17 cellular contexts compared by ENCODE assay signal in genomic region chr11:64314805-64315561, GRCh38. TPM values are rescaled to one million over a fixed set of nuclear protein-coding genes. Genes with fewer than 3 reads are reported as not detected.
DNase-seq lines count a peak whose midpoint lies in the region; ATAC-seq and TF ChIP-seq lines count a peak whose summit lies in the region.
"Had no signal": no experiment of that assay in that cellular context is flagged by ENCODE, and none has a peak within 500 bp of the region (broad histone marks: within the 10 kb centered on the region; RNA-seq: fewer than 3 reads in every experiment).

No MANE protein-coding gene starts in this region.

- WGBS in right cardiac atrium, result 88% methylated on average over 24 of the region's 24 CpGs
- 88 to 93% (median 88%) methylated on average over 13 to 24 of the region's 24 CpGs for WGBS in heart left ventricle, 4 donors
- 90% methylated on average over 23 of the region's 24 CpGs for whole genome bisulfite sequencing in hepatocyte (ENCODE audit: low lambda C conversion rate, missing lambda C conversion rate)

- intact Hi-C loops in right cardiac atrium (cut with DNase I), result no loop called here
- intact Hi-C loops in heart left ventricle (cut with DNase I), result loop anchor here in 4 of 10 donors (5.0 kb wide), 2 partner anchors 37 to 42 kb away; partner anchors contain the start of gene RPS6KA4 (in 3 of the 4)

- in situ Hi-C loops in GM13977 (cut with MboI; ENCODE audit: low pct_unique_long_range_greater_than_20kb, low sequenced_read_pairs, unreplicated experiment), result no loop called here

- TF ChIP-seq CTCF in heart left ventricle (IDR thresholded peaks at IDR 0.05) (no peak), hepatocyte (IDR thresholded peaks at IDR 0.05; ENCODE audit: poor library complexity) (no peak), GM13977 (IDR thresholded peaks at IDR 0.05; ENCODE audit: extremely low read depth, insufficient read depth, missing control alignments) (no peak)

- TF ChIP-seq POLR2A in heart left ventricle (IDR thresholded peaks at IDR 0.05) (no peak), Raji (IDR thresholded peaks at IDR 0.05; ENCODE audit: insufficient read depth, low read depth, low read length) (0 out of 2 replicates have a peak, but pooled peaks have one; percentile 11)

- H3K4me3 ChIP-seq in right cardiac atrium (ENCODE audit: low read length), result no peak overlapping the region
- H3K4me3 ChIP-seq in heart left ventricle, result no peak overlapping the region
- H3K4me3 ChIP-seq in hepatocyte, result no peak overlapping the region
- H3K4me3 ChIP-seq in subcutaneous abdominal adipose tissue (ENCODE audit: low read depth in 1 of 5, low read length in 5 of 5), result no peak overlapping the region

- H3K9me3 ChIP-seq in right cardiac atrium (ENCODE audit: control insufficient read depth, low read length), result no peaks in the 10 kb centered on the region
- H3K9me3 ChIP-seq in heart left ventricle, result no peaks in the 10 kb centered on the region
- H3K9me3 ChIP-seq in hepatocyte (ENCODE audit: low read depth), result no peaks in the 10 kb centered on the region
- H3K9me3 ChIP-seq in subcutaneous abdominal adipose tissue (ENCODE audit: control insufficient read depth in 5 of 5, low read length in 5 of 5), result no peaks in the 10 kb centered on the region

- H3K4me1 ChIP-seq in right cardiac atrium (ENCODE audit: control insufficient read depth, insufficient read depth, low read length) (no peaks in the 10 kb centered on the region), heart left ventricle (peaks cover 0 to 53% (median 34%) of the 10 kb centered on the region in 12 donors), hepatocyte (ENCODE audit: insufficient read depth) (peaks cover 10% of the 10 kb centered on the region), subcutaneous abdominal adipose tissue (ENCODE audit: control insufficient read depth in 5 of 5, insufficient read depth in 5 of 5, low read length in 5 of 5) (peaks cover 0 to 55% (median 31%) of the 10 kb centered on the region in 5 donors)

- no peaks in the 10 kb centered on the region for H4K20me1 ChIP-seq in hepatocyte (ENCODE audit: insufficient read depth, poor library complexity, severe bottlenecking)

- peaks cover 50% of the 10 kb centered on the region for H3K79me2 ChIP-seq in hepatocyte

- H3K27ac ChIP-seq in right cardiac atrium (ENCODE audit: low read length), result no peak overlapping the region
- H3K27ac ChIP-seq in heart left ventricle, result peak overlapping the region in 4 of 12 donors; percentile 54 to 70 (median 63)
- H3K27ac ChIP-seq in hepatocyte, result no peak overlapping the region
- peak overlapping the region; percentile 70 for H3K27ac ChIP-seq in subcutaneous abdominal adipose tissue (ENCODE audit: low read depth, low read length)

- H3K36me3 ChIP-seq in heart left ventricle (peaks cover 0 to 41% (median 25%) of the 10 kb centered on the region in 9 donors), hepatocyte (replicated peaks; ENCODE audit: insufficient read depth, low read depth) (no peaks in the 10 kb centered on the region), subcutaneous abdominal adipose tissue (ENCODE audit: control insufficient read depth in 5 of 5, insufficient read depth in 5 of 5, low read length in 5 of 5) (peaks cover 0 to 23% (median 21%) of the 10 kb centered on the region in 5 donors)

- ATAC-seq in right cardiac atrium (no peak), heart left ventricle (no peak), SK-N-SH treated with all-trans-retinoic acid at 6 μM for 48 hours (no peak)

- H3K9me2 ChIP-seq in hepatocyte (replicated peaks; ENCODE audit: insufficient read depth), result no peaks in the 10 kb centered on the region

- H3K27me3 ChIP-seq in right cardiac atrium (ENCODE audit: control insufficient read depth, insufficient read depth) (no peaks in the 10 kb centered on the region), heart left ventricle (no peaks in the 10 kb centered on the region), hepatocyte (no peaks in the 10 kb centered on the region), subcutaneous abdominal adipose tissue (ENCODE audit: control insufficient read depth in 5 of 5, insufficient read depth in 4 of 5, low read length in 5 of 5) (no peaks in the 10 kb centered on the region)

- no peak overlapping the region for H3K4me2 ChIP-seq in hepatocyte

- no peak overlapping the region for H2AFZ ChIP-seq in hepatocyte

- peak in 2 of 3 donors; percentile 60 to 68 for DNase-seq in right cardiac atrium
- DNase-seq in heart left ventricle, result no peak
- peak; percentile 6 for DNase-seq in hepatocyte (ENCODE audit: low spot score)
- no peak for DNase-seq in GM13977 (ENCODE audit: low spot score)
- DNase-seq in kidney tubule cell (ENCODE audit: low spot score), result no peak
- DNase-seq: activated CD8-positive, alpha-beta memory T cell treated with anti-CD3 and anti-CD28 coated beads, Interleukin-2, amount 50 U/mL, for 48 hours; aorta; NCI-H1694; NCI-H774; stimulated activated CD4-positive, alpha-beta T cell treated with anti-CD3 and anti-CD28 coated beads, Interleukin-1b, Interleukin-23, amount 100 ng/mL, for 48 hours; stimulated activated CD8-positive, alpha-beta memory T cell treated with anti-CD3 and anti-CD28 coated beads, Interleukin-4, amount 100 ng/mL, for 48 hours had no signal

- H3K9ac ChIP-seq in subcutaneous abdominal adipose tissue (ENCODE audit: low read length in 5 of 5), result no peak overlapping the region

TF ChIP-seq in SK-N-SH treated with all-trans-retinoic acid at 6 μM for 48 hours, 23 proteins besides CTCF, POLR2A, EP300 and RAD21 (continues in another document):
- TF ChIP-seq ZNF70 (CRISPR knock-in tag; IDR thresholded peaks at IDR 0.05), result no peak
- no peak for TF ChIP-seq SNAI2 (CRISPR knock-in tag; IDR thresholded peaks at IDR 0.05)
- no peak for TF ChIP-seq GLIS3 (CRISPR knock-in tag; IDR thresholded peaks at IDR 0.05)
- TF ChIP-seq PATZ1 (CRISPR knock-in tag; IDR thresholded peaks at IDR 0.05; ENCODE audit: borderline replicate concordance), result no peak
- TF ChIP-seq ZNF8 (CRISPR knock-in tag; IDR thresholded peaks at IDR 0.05), result no peak
- TF ChIP-seq CREB5 (CRISPR knock-in tag; IDR thresholded peaks at IDR 0.05; ENCODE audit: low read depth), result no peak
- no peak for TF ChIP-seq ZFP30 (CRISPR knock-in tag; IDR thresholded peaks at IDR 0.05)
- TF ChIP-seq ISL1 (CRISPR knock-in tag; IDR thresholded peaks at IDR 0.05), result no peak
- no peak for TF ChIP-seq ESRRG (CRISPR knock-in tag; IDR thresholded peaks at IDR 0.05)
- no peak for TF ChIP-seq ARNTL (CRISPR knock-in tag; IDR thresholded peaks at IDR 0.05; ENCODE audit: borderline replicate concordance, low read depth)
- TF ChIP-seq BACH2 (CRISPR knock-in tag; IDR thresholded peaks at IDR 0.05; ENCODE audit: borderline replicate concordance), result no peak
- TF ChIP-seq OSR1 (CRISPR knock-in tag; IDR thresholded peaks at IDR 0.05), result no peak
- no peak for TF ChIP-seq ZFP3 (CRISPR knock-in tag; IDR thresholded peaks at IDR 0.05)
- no peak for TF ChIP-seq CSDC2 (CRISPR knock-in tag; IDR thresholded peaks at IDR 0.05)

RNA-seq across cellular contexts. Expression of gene TRMT112, which starts 2.4 kb away (rescaled TPM):
- total RNA-seq in right cardiac atrium, result 100 to 1,000 TPM in 3 of 4 donors, 10 to 100 TPM in 1; 91.7 to 103 (median 102) TPM
- 144 TPM for polyA plus RNA-seq in right cardiac atrium
- total RNA-seq in heart left ventricle, result 100 to 1,000 TPM in 4 of 9 donors, 10 to 100 TPM in 5; 80.0 to 169 (median 95.6) TPM
- 100 to 1,000 TPM; 172 to 186 TPM for polyA plus RNA-seq in heart left ventricle
- 210 and 244 TPM in 2 replicates for total RNA-seq in hepatocyte
- 292 and 311 TPM in 2 replicates for polyA plus RNA-seq in hepatocyte

RNA-seq across cellular contexts. Expression of gene PRDX5, which starts 2.9 kb away (rescaled TPM):
- 100 to 1,000 TPM; 258 to 356 (median 315) TPM for total RNA-seq in right cardiac atrium
- 683 TPM for polyA plus RNA-seq in right cardiac atrium
- 100 to 1,000 TPM; 220 to 561 (median 290) TPM for total RNA-seq in heart left ventricle
- polyA plus RNA-seq in heart left ventricle, result 100 to 1,000 TPM; 385 to 882 TPM
- 261 and 267 TPM in 2 replicates for total RNA-seq in hepatocyte
- 517 and 542 TPM in 2 replicates for polyA plus RNA-seq in hepatocyte

RNA-seq across cellular contexts. Expression of gene ESRRA, which starts 9.7 kb away (rescaled TPM):
- total RNA-seq in right cardiac atrium, result 100 to 1,000 TPM; 132 to 171 (median 141) TPM
- 199 TPM for polyA plus RNA-seq in right cardiac atrium
- total RNA-seq in heart left ventricle, result 100 to 1,000 TPM in 8 of 9 donors, 10 to 100 TPM in 1; 94.0 to 291 (median 145) TPM
- 100 to 1,000 TPM; 217 to 260 TPM for polyA plus RNA-seq in heart left ventricle
- 52.1 and 62.0 TPM in 2 replicates for total RNA-seq in hepatocyte
- 51.3 and 57.4 TPM in 2 replicates for polyA plus RNA-seq in hepatocyte

RNA-seq across cellular contexts. Expression of gene CATSPERZ, which starts 14.8 kb away (rescaled TPM):
- not detected for total RNA-seq in right cardiac atrium
- 0.14 TPM for polyA plus RNA-seq in right cardiac atrium
- total RNA-seq in heart left ventricle, result not detected
- polyA plus RNA-seq in heart left ventricle, result not detected
- total RNA-seq in hepatocyte, result not detected in 2 replicates
- polyA plus RNA-seq in hepatocyte, result 0.46 and 0.96 TPM in 2 replicates
- total RNA-seq: aorta, dermis microvascular lymphatic vessel endothelial cell, ureter had no signal
- polyA plus RNA-seq: aorta had no signal

RNA-seq across cellular contexts. Expression of gene KCNK4, which starts 23.9 kb away (rescaled TPM):
- total RNA-seq in right cardiac atrium (not detected), heart left ventricle (not detected), hepatocyte (not detected in 2 replicates)
- polyA plus RNA-seq in right cardiac atrium (0.05 TPM), heart left ventricle (not detected), hepatocyte (not detected in 2 replicates)
- total RNA-seq: aorta, dermis microvascular lymphatic vessel endothelial cell, pulmonary artery endothelial cell, ureter had no signal
- polyA plus RNA-seq: aorta had no signal

Comparison
In these comparisons a context has a peak if more than half of its experiments do, and no peak if none do; other contexts are left out.
1. DNase-seq: peak in right cardiac atrium (2 of 3) and hepatocyte (single experiment); none in heart left ventricle (0 of 5), GM13977 (single experiment) and kidney tubule cell (single experiment).